10 cellular contexts compared by ENCODE assay signal in the genomic region with DNA sequence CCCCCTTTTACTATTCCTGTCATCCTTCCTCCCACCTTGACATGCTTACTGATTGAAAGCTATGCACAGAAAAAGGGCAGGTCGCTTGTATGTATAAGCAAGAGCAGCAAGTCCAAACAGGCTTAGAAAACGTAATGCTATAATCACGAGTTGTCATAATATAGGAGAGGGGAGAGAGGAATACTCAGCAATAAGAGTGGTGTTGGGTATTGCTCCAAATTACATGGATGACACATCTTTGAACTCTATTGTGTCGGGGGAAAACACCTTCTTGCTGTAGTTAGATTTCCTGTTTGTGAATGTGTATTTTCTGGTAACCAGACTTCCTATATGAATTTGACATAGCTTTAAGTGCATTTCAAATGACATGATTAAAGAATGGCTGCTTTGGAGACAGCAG.
DNase-seq lines count a peak whose midpoint lies in the region; ATAC-seq and TF ChIP-seq lines count a peak whose summit lies in the region.
"Had no signal": no experiment of that assay in that cellular context is flagged by ENCODE, and none has a peak within 500 bp of the region (broad histone marks: within the 10 kb centered on the region; RNA-seq: fewer than 3 reads in every experiment).

No MANE protein-coding gene starts in this region.

- CTCF ChIA-PET in HEK293 (lab: Yijun Ruan, JAX): interaction anchor here (1.0 to 1.6 kb wide), 2 partner anchors 8 to 107 kb away, joined by 3 read pairs; no protein-coding TSS in a partner anchor

- POLR2A ChIA-PET in HEK293 (lab: Yijun Ruan, JAX): interaction anchor here (0.6 to 1.1 kb wide), 2 partner anchors 10 to 15 kb away, joined by 3 read pairs; no protein-coding TSS in a partner anchor

- H3K9me3 ChIP-seq in HEK293 (ENCODE audit: control insufficient read depth, insufficient read depth, low read depth, low read length): no peaks in the 10 kb centered on the region
- H3K9me3 ChIP-seq: SK-N-SH had no signal

- no peaks in the 10 kb centered on the region for H3K36me3 ChIP-seq in HEK293 (ENCODE audit: control insufficient read depth in 2 of 2, insufficient read depth in 1 of 2, low read length in 2 of 2)
- H3K36me3 ChIP-seq: cardiac muscle cell had no signal

- peaks cover 15% of the 10 kb centered on the region; the same call in 1 of the 2 replicates for H3K4me1 ChIP-seq in HEK293 (ENCODE audit: control insufficient read depth, insufficient read depth, low read length)

- H3K4me3 ChIP-seq in HEK293 (ENCODE audit: low read depth, low read length): no peak overlapping the region
- H3K4me3 ChIP-seq: cardiac muscle cell had no signal

- H3K27ac ChIP-seq in HEK293 (ENCODE audit: extremely low read depth, low read depth, low read length): no peak overlapping the region
- H3K27ac ChIP-seq: cardiac muscle cell had no signal

- TF ChIP-seq CTCF in HEK293 (tag by site-specific recombination; IDR thresholded peaks at IDR 0.05): no peak

- DNase-seq in HPDE6-E6E7 (ENCODE audit: extremely low spot score) (peak; percentile 64), kidney tubule cell (ENCODE audit: low spot score) (peak; percentile 54), germinal center (ENCODE audit: low spot score) (no peak)
- DNase-seq in stimulated activated CD4-positive, alpha-beta T cell treated with anti-CD3 and anti-CD28 coated beads, Interleukin-4, amount 100 ng/mL, for 1 hour: no peak
- DNase-seq: NCI-H1048, SK-N-SH had no signal

- ATAC-seq in GM18868 (IDR thresholded peaks at IDR 0.05; ENCODE audit: unreplicated experiment) (peak; percentile 53), HG03139 (IDR thresholded peaks at IDR 0.05; ENCODE audit: unreplicated experiment) (no peak)

TF ChIP-seq in HEK293, 187 proteins besides CTCF, POLR2A, EP300 and RAD21 (continues in another document):
- TF ChIP-seq ZNF76 (tag by site-specific recombination; IDR thresholded peaks at IDR 0.05; ENCODE audit: borderline replicate concordance, low read depth): no peak
- TF ChIP-seq ZNF423 (tag by site-specific recombination; IDR thresholded peaks at IDR 0.05): no peak
- TF ChIP-seq ZNF366 (tag by site-specific recombination; conservative IDR thresholded peaks at IDR 0.05): peak; percentile 54
- no peak for TF ChIP-seq BCL11B (tag by site-specific recombination; IDR thresholded peaks at IDR 0.05; ENCODE audit: low read depth)
- TF ChIP-seq, protein P1, sequence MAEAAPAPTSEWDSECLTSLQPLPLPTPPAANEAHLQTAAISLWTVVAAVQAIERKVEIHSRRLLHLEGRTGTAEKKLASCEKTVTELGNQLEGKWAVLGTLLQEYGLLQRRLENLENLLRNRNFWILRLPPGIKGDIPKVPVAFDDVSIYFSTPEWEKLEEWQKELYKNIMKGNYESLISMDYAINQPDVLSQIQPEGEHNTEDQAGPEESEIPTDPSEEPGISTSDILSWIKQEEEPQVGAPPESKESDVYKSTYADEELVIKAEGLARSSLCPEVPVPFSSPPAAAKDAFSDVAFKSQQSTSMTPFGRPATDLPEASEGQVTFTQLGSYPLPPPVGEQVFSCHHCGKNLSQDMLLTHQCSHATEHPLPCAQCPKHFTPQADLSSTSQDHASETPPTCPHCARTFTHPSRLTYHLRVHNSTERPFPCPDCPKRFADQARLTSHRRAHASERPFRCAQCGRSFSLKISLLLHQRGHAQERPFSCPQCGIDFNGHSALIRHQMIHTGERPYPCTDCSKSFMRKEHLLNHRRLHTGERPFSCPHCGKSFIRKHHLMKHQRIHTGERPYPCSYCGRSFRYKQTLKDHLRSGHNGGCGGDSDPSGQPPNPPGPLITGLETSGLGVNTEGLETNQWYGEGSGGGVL (tag by site-specific recombination; IDR thresholded peaks at IDR 0.05): peak; percentile 44
- TF ChIP-seq WT1 (tag by site-specific recombination; IDR thresholded peaks at IDR 0.05): 0 out of 2 replicates have a peak, but pooled peaks have one; percentile 50
- TF ChIP-seq ZNF549 (tag by site-specific recombination; IDR thresholded peaks at IDR 0.05): no peak
- no peak for TF ChIP-seq EGR2 (tag by site-specific recombination; IDR thresholded peaks at IDR 0.05; ENCODE audit: low read depth)
- no peak for TF ChIP-seq ZNF501 (tag by site-specific recombination; IDR thresholded peaks at IDR 0.05)
- TF ChIP-seq, protein P2, sequence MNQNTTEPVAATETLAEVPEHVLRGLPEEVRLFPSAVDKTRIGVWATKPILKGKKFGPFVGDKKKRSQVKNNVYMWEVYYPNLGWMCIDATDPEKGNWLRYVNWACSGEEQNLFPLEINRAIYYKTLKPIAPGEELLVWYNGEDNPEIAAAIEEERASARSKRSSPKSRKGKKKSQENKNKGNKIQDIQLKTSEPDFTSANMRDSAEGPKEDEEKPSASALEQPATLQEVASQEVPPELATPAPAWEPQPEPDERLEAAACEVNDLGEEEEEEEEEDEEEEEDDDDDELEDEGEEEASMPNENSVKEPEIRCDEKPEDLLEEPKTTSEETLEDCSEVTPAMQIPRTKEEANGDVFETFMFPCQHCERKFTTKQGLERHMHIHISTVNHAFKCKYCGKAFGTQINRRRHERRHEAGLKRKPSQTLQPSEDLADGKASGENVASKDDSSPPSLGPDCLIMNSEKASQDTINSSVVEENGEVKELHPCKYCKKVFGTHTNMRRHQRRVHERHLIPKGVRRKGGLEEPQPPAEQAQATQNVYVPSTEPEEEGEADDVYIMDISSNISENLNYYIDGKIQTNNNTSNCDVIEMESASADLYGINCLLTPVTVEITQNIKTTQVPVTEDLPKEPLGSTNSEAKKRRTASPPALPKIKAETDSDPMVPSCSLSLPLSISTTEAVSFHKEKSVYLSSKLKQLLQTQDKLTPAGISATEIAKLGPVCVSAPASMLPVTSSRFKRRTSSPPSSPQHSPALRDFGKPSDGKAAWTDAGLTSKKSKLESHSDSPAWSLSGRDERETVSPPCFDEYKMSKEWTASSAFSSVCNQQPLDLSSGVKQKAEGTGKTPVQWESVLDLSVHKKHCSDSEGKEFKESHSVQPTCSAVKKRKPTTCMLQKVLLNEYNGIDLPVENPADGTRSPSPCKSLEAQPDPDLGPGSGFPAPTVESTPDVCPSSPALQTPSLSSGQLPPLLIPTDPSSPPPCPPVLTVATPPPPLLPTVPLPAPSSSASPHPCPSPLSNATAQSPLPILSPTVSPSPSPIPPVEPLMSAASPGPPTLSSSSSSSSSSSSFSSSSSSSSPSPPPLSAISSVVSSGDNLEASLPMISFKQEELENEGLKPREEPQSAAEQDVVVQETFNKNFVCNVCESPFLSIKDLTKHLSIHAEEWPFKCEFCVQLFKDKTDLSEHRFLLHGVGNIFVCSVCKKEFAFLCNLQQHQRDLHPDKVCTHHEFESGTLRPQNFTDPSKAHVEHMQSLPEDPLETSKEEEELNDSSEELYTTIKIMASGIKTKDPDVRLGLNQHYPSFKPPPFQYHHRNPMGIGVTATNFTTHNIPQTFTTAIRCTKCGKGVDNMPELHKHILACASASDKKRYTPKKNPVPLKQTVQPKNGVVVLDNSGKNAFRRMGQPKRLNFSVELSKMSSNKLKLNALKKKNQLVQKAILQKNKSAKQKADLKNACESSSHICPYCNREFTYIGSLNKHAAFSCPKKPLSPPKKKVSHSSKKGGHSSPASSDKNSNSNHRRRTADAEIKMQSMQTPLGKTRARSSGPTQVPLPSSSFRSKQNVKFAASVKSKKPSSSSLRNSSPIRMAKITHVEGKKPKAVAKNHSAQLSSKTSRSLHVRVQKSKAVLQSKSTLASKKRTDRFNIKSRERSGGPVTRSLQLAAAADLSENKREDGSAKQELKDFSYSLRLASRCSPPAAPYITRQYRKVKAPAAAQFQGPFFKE (tag by site-specific recombination; IDR thresholded peaks at IDR 0.05; ENCODE audit: borderline replicate concordance): no peak
- no peak for TF ChIP-seq ZNF155 (tag by site-specific recombination; IDR thresholded peaks at IDR 0.05)
- no peak for TF ChIP-seq ZBTB21 (tag by site-specific recombination; IDR thresholded peaks at IDR 0.05)
- 0 out of 2 replicates have a peak, but pooled peaks have one; percentile 39 for TF ChIP-seq KLF10 (tag by site-specific recombination; IDR thresholded peaks at IDR 0.05)
- no peak for TF ChIP-seq ZNF341 (tag by site-specific recombination; IDR thresholded peaks at IDR 0.05; ENCODE audit: low read depth)
- peak; percentile 87 for TF ChIP-seq SP7 (tag by site-specific recombination; IDR thresholded peaks at IDR 0.05)
- 0 out of 2 replicates have a peak, but pooled peaks have one; percentile 37 for TF ChIP-seq ZNF600 (tag by site-specific recombination; IDR thresholded peaks at IDR 0.05)
- no peak for TF ChIP-seq GFI1B (tag by site-specific recombination; IDR thresholded peaks at IDR 0.05)
- TF ChIP-seq, protein P3, sequence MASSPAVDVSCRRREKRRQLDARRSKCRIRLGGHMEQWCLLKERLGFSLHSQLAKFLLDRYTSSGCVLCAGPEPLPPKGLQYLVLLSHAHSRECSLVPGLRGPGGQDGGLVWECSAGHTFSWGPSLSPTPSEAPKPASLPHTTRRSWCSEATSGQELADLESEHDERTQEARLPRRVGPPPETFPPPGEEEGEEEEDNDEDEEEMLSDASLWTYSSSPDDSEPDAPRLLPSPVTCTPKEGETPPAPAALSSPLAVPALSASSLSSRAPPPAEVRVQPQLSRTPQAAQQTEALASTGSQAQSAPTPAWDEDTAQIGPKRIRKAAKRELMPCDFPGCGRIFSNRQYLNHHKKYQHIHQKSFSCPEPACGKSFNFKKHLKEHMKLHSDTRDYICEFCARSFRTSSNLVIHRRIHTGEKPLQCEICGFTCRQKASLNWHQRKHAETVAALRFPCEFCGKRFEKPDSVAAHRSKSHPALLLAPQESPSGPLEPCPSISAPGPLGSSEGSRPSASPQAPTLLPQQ (tag by site-specific recombination; IDR thresholded peaks at IDR 0.05): no peak
- no peak for TF ChIP-seq ZFP3 (tag by site-specific recombination; IDR thresholded peaks at IDR 0.05; ENCODE audit: low read depth)
- no peak for TF ChIP-seq ZNF777 (tag by site-specific recombination; IDR thresholded peaks at IDR 0.05; ENCODE audit: borderline replicate concordance)
- no peak for TF ChIP-seq REPIN1 (tag by site-specific recombination; IDR thresholded peaks at IDR 0.05; ENCODE audit: low read depth)

Comparison
In these comparisons a context has a peak if more than half of its experiments do, and no peak if none do; other contexts are left out.
1. DNase-seq: peak in HPDE6-E6E7 (single experiment) and kidney tubule cell (single experiment); none in stimulated activated CD4-positive, alpha-beta T cell treated with anti-CD3 and anti-CD28 coated beads, Interleukin-4, amount 100 ng/mL, for 1 hour (single experiment) and germinal center (single experiment).